Comparison of ENCODE assay signal across 10 cellular contexts in the genomic region with DNA sequence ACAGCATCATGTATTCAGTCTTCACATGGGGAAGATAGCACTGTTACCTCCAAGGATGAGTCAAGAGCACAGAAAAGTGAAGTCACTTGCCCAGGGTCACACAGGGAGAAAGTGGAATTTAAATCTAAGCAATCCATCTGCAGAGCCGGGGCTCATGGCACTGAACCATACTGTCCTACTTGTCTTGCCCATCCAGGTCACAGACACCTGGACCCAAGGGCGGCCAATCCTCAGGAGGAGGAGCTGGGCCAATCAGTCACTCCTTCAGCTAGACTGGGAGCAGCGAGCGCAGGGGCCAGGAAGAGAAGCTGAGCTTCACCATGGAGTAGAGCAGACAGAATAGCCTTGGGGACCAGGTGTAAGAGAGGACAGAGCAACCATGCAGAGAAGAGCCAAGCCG. TPM values are rescaled to one million over a fixed set of nuclear protein-coding genes. Genes with fewer than 3 reads are reported as not detected.
"Had no signal": no experiment of that assay in that cellular context is flagged by ENCODE, and none has a peak within 500 bp of the region (broad histone marks: within the 10 kb centered on the region; RNA-seq: fewer than 3 reads in every experiment).

No MANE protein-coding gene starts in this region.

- H3K4me1 ChIP-seq: HAP-1 had no signal

- FAIRE-seq: HepG2 had no signal

- DNase-seq: H7, HFFc6 had no signal

- H3K9me3 Mint-ChIP-seq: GM23338, HFFc6, IgD-negative memory B cell had no signal

- H3K4me3 ChIP-seq: GM23338, HAP-1 had no signal

- H3K27ac Mint-ChIP-seq: GM23338, HFFc6, IgD-negative memory B cell had no signal

- H3K9me3 ChIP-seq: HAP-1 had no signal

- H3K27ac ChIP-seq: HL-60 had no signal

- H3K36me3 ChIP-seq: HAP-1 had no signal

- H3K36me3 Mint-ChIP-seq: IgD-negative memory B cell had no signal

- H3K4me2 ChIP-seq: GM23338 had no signal

- H3K4me3 Mint-ChIP-seq: GM23338, HFFc6, IgD-negative memory B cell had no signal

- H2AFZ ChIP-seq: GM23338 had no signal

- ATAC-seq: GM23338, HCT116, HepG2 had no signal

RNA-seq across cellular contexts. Expression of gene GJB5, which starts 9.2 kb away (rescaled TPM):
- total RNA-seq: H4, HepG2, HT1080 had no signal
- polyA plus RNA-seq: GM23338, HepG2, IgD-negative memory B cell had no signal

RNA-seq across cellular contexts. Expression of gene GJB4, which starts 13.9 kb away (rescaled TPM):
- total RNA-seq: H4, H7, HepG2, HFFc6, HT1080 had no signal
- polyA plus RNA-seq: GM23338, HepG2, IgD-negative memory B cell had no signal

RNA-seq across cellular contexts. Expression of gene GJB3, which starts 35.3 kb away (rescaled TPM):
- total RNA-seq: H4, HepG2, HT1080 had no signal
- polyA plus RNA-seq: HepG2, IgD-negative memory B cell had no signal

RNA-seq across cellular contexts. Expression of gene GJA4, which starts 47.1 kb away (rescaled TPM):
- total RNA-seq: H4, HepG2, HFFc6, HT1080 had no signal
- polyA plus RNA-seq: HepG2, IgD-negative memory B cell had no signal
